1 cellular context compared by ENCODE assay signal in the genomic region with DNA sequence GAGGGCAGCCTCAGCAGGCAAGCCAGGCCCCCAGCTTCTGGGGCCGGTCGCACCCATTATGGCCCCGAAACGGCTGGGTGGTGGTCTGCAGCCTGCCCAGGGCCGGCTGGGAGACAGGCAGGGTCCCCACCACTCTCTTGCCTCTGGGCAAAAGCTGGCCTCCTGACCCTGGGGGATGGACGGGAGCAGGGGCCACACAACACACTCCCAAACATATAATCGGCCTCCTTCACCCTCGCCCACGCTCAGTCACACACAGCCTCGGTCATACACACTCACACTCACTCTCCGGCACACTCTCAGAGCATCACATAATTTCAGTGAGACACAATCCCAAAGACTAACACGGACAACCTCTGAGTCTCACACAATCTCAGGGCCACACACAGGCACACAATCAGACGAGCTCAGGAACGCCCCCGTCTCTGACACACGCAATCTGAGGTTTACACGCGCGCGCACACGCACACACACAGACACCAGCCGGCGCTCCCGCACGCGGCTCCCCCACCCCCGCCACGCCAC.
TF ChIP-seq lines count a peak whose summit lies in the region.

No MANE protein-coding gene starts in this region.

TF ChIP-seq in HEK293, 187 proteins besides CTCF, POLR2A, EP300 and RAD21 (continued from another document):
- no peak for TF ChIP-seq ZNF18 (tag by site-specific recombination; IDR thresholded peaks at IDR 0.05)
- peak; percentile 87 for TF ChIP-seq EGR2 (tag by site-specific recombination; IDR thresholded peaks at IDR 0.05; ENCODE audit: low read depth)
- peak; percentile 85; the same call in 1 of the 2 replicates for TF ChIP-seq ZBTB1 (tag by site-specific recombination; IDR thresholded peaks at IDR 0.05)
- TF ChIP-seq ZNF19 (tag by site-specific recombination; IDR thresholded peaks at IDR 0.05; ENCODE audit: low read depth): no peak
- TF ChIP-seq, protein P1, sequence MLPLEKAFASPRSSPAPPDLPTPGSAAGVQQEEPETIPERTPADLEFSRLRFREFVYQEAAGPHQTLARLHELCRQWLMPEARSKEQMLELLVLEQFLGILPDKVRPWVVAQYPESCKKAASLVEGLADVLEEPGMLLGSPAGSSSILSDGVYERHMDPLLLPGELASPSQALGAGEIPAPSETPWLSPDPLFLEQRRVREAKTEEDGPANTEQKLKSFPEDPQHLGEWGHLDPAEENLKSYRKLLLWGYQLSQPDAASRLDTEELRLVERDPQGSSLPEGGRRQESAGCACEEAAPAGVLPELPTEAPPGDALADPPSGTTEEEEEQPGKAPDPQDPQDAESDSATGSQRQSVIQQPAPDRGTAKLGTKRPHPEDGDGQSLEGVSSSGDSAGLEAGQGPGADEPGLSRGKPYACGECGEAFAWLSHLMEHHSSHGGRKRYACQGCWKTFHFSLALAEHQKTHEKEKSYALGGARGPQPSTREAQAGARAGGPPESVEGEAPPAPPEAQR (tag by site-specific recombination; IDR thresholded peaks at IDR 0.05): peak; percentile 58
- TF ChIP-seq ZNF175 (tag by site-specific recombination; IDR thresholded peaks at IDR 0.05): no peak
- peak; percentile 98 for TF ChIP-seq ZFHX2 (tag by site-specific recombination; conservative IDR thresholded peaks at IDR 0.05)
- no peak for TF ChIP-seq ZNF571 (tag by site-specific recombination; IDR thresholded peaks at IDR 0.05)
- TF ChIP-seq MEIS1 (CRISPR knock-in tag; IDR thresholded peaks at IDR 0.05; ENCODE audit: borderline replicate concordance): no peak
- TF ChIP-seq TCF7L2 (IDR thresholded peaks at IDR 0.05; ENCODE audit: borderline replicate concordance, low read depth, low read length): no peak
- no peak for TF ChIP-seq ZNF239 (tag by site-specific recombination; IDR thresholded peaks at IDR 0.05)
- no peak for TF ChIP-seq HOXC10 (CRISPR knock-in tag; IDR thresholded peaks at IDR 0.05)
- peak; percentile 9; the same call in 1 of the 2 replicates for TF ChIP-seq ZSCAN4 (tag by site-specific recombination; IDR thresholded peaks at IDR 0.05)
- TF ChIP-seq PRDM10 (tag by site-specific recombination; IDR thresholded peaks at IDR 0.05): no peak
- no peak for TF ChIP-seq PRDM4 (tag by site-specific recombination; IDR thresholded peaks at IDR 0.05)
- no peak for TF ChIP-seq GFI1B (tag by site-specific recombination; IDR thresholded peaks at IDR 0.05)
- TF ChIP-seq ZNF660 (tag by site-specific recombination; IDR thresholded peaks at IDR 0.05): no peak
- no peak for TF ChIP-seq ZNF830 (tag by site-specific recombination; IDR thresholded peaks at IDR 0.05; ENCODE audit: low read depth)
- peak; percentile 77 for TF ChIP-seq ZNF133 (tag by site-specific recombination; IDR thresholded peaks at IDR 0.05)
